ENCODE assay signal across 17 cellular contexts in genomic region chr2:101037161-101037755, GRCh38.
"Had no signal": no experiment of that assay in that cellular context is flagged by ENCODE, and none has a peak within 500 bp of the region (broad histone marks: within the 10 kb centered on the region; RNA-seq: fewer than 3 reads in every experiment).

No MANE protein-coding gene starts in this region.

- H3K4me3 ChIP-seq: body of pancreas, spleen had no signal

- DNase-seq: activated CD4-positive, alpha-beta T cell treated with anti-CD3 and anti-CD28 coated beads, Interleukin-2, amount 50 U/mL, for 4 hours; activated gamma-delta T cell treated with Interleukin-2 at 50 U/mL for 16 hours; anterior cingulate cortex; effector CD4-positive, alpha-beta T cell; hypothalamus; left ventricle myocardium superior; natural killer cell; nucleus accumbens; retina; spleen; stimulated activated CD4-positive, alpha-beta T cell treated with anti-CD3 and anti-CD28 coated beads, Interleukin-4, amount 100 ng/mL, for 1 hour; stimulated activated naive CD4-positive, alpha-beta T cell; T-helper 1 cell had no signal

- H3K9me3 ChIP-seq: body of pancreas, spleen had no signal

- H3K9me3 Mint-ChIP-seq: activated naive CD4-positive, alpha-beta T cell treated with anti-CD3 and anti-CD28 coated beads, Interleukin-2, amount 50 U/mL, for 24 hours; dendritic cell treated with granulocyte-macrophage colony-stimulating factor and Interleukin-4, amounts not matched to agents 40 ng/mL and 50 ng/mL, for 4 days; mesothelial cell of epicardium; natural killer cell had no signal

- H3K4me3 Mint-ChIP-seq: activated naive CD4-positive, alpha-beta T cell treated with anti-CD3 and anti-CD28 coated beads, Interleukin-2, amount 50 U/mL, for 24 hours; dendritic cell treated with granulocyte-macrophage colony-stimulating factor and Interleukin-4, amounts not matched to agents 40 ng/mL and 50 ng/mL, for 4 days; mesothelial cell of epicardium; natural killer cell had no signal

- H3K4me1 Mint-ChIP-seq: activated naive CD4-positive, alpha-beta T cell treated with anti-CD3 and anti-CD28 coated beads, Interleukin-2, amount 50 U/mL, for 24 hours; natural killer cell had no signal

- H3K27me3 ChIP-seq: body of pancreas, spleen had no signal

- H3K4me1 ChIP-seq: body of pancreas had no signal

- H3K27ac Mint-ChIP-seq: activated naive CD4-positive, alpha-beta T cell treated with anti-CD3 and anti-CD28 coated beads, Interleukin-2, amount 50 U/mL, for 24 hours; dendritic cell treated with granulocyte-macrophage colony-stimulating factor and Interleukin-4, amounts not matched to agents 40 ng/mL and 50 ng/mL, for 4 days; mesothelial cell of epicardium; natural killer cell had no signal

- H3K36me3 Mint-ChIP-seq: natural killer cell had no signal

- H3K27ac ChIP-seq: body of pancreas, spleen had no signal

- H3K27me3 Mint-ChIP-seq: activated naive CD4-positive, alpha-beta T cell treated with anti-CD3 and anti-CD28 coated beads, Interleukin-2, amount 50 U/mL, for 24 hours; dendritic cell treated with granulocyte-macrophage colony-stimulating factor and Interleukin-4, amounts not matched to agents 40 ng/mL and 50 ng/mL, for 4 days had no signal

- ATAC-seq: body of pancreas, left ventricle myocardium superior, natural killer cell had no signal
